ENCODE assay signal across 22 cellular contexts in genomic region chr5:59988396-59988795, GRCh38.
"Had no signal": no experiment of that assay in that cellular context is flagged by ENCODE, and none has a peak within 500 bp of the region (broad histone marks: within the 10 kb centered on the region; RNA-seq: fewer than 3 reads in every experiment).

No MANE protein-coding gene starts in this region.

- H3K9me3 ChIP-seq: body of pancreas, left lung, spleen, thoracic aorta, upper lobe of left lung had no signal

- H3K27ac ChIP-seq: body of pancreas, cardiac muscle cell, heart right ventricle, left lung, spleen, thoracic aorta, upper lobe of left lung had no signal

- H3K36me3 ChIP-seq: cardiac muscle cell, heart right ventricle, left lung, spleen, thoracic aorta, upper lobe of left lung had no signal

- H3K4me3 ChIP-seq: body of pancreas, cardiac muscle cell, heart right ventricle, left lung, lung, spleen, thoracic aorta, upper lobe of left lung had no signal

- ATAC-seq: activated CD8-positive, alpha-beta T cell treated with anti-CD3 and anti-CD28 coated beads, Interleukin-2, amount 10 ng/mL, durations not matched to agents 7 days and 5 days; body of pancreas; heart right ventricle; left lung; naive thymus-derived CD4-positive, alpha-beta T cell had no signal

- H3K4me1 ChIP-seq: body of pancreas, heart right ventricle, left lung, spleen, upper lobe of left lung had no signal

- H3K27me3 ChIP-seq: body of pancreas, cardiac muscle cell, heart right ventricle, left lung, spleen, upper lobe of left lung had no signal

- DNase-seq: activated CD4-positive, alpha-beta T cell treated with anti-CD3 and anti-CD28 coated beads for 1 hour; activated CD4-positive, alpha-beta T cell treated with anti-CD3 and anti-CD28 coated beads, Interleukin-2, amount 50 U/mL, for 1 hour; activated CD8-positive, alpha-beta T cell treated with anti-CD3 and anti-CD28 coated beads, Interleukin-2, amount 10 ng/mL, durations not matched to agents 7 days and 5 days; activated gamma-delta T cell; activated naive CD4-positive, alpha-beta T cell treated with anti-CD3 and anti-CD28 coated beads, Interleukin-2, amount 50 U/mL, for 16 hours; anterior cingulate cortex; cortex of kidney; effector CD8-positive, alpha-beta T cell; erythroblast; foreskin fibroblast; heart right ventricle; kidney; left lung; naive thymus-derived CD4-positive, alpha-beta T cell; spleen; stimulated activated CD4-positive, alpha-beta T cell treated with anti-CD3 and anti-CD28 coated beads, Interleukin-4, amount 100 ng/mL, for 24 hours; stimulated activated naive CD4-positive, alpha-beta T cell treated with Interleukin-2 at 50 U/mL for 16 hours; upper lobe of left lung had no signal
